ENCODE assay signal across 1 cellular context in genomic region chr6:149723771-149724417, GRCh38.
TF ChIP-seq lines count a peak whose summit lies in the region.

No MANE protein-coding gene starts in this region.

TF ChIP-seq in neural cell, 6 proteins besides CTCF, POLR2A, EP300 and RAD21:
- no peak for TF ChIP-seq REST (IDR thresholded peaks at IDR 0.05; ENCODE audit: borderline replicate concordance)
- TF ChIP-seq MXI1 (conservative IDR thresholded peaks at IDR 0.05; ENCODE audit: poor library complexity, severe bottlenecking) = no peak
- no peak for TF ChIP-seq POLR2AphosphoS5 (IDR thresholded peaks at IDR 0.05)
- no peak for TF ChIP-seq TAF1 (IDR thresholded peaks at IDR 0.05; ENCODE audit: low read depth)
- TF ChIP-seq SMC3 (conservative IDR thresholded peaks at IDR 0.05; ENCODE audit: poor library complexity) = no peak
